Comparison of ENCODE assay signal across 24 cellular contexts in the genomic region with DNA sequence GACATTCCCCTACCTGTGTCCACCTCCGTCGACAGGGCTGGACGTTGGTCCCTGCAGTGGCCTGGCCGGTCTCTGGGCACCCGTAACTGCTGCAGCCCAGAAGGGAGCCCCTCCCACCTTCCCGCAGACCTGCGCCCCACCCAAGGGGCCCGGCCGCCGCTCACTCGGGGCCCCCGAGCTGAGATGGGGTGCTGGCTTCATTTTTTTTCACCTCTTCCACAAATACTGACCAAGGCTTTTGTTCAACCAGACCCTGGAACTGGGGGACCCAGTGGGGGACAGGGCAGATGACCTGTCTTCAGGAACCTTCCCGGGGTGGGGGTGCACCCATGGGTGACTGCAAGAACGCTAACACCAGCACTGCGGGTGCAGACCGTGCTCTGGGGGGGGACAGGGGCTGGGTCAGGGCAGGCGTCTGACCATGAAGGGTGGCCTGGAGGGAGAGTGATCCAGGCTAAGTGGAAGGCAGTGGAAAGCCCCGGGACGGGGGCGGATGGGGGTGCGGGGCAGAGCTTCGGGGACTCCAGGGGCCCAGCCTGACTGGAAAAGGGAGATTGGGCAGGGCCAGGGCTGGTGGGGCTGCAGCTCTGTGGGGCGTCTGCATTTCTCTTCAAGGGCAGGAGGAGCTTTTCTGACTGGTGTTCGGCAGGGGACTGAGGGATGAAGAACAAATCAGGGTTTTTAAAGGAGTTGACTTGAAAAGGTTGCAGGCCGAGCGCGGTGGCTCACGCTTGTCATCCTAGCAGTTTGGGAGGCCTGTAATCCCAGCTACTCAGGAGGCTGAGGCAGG. TPM values are rescaled to one million over a fixed set of nuclear protein-coding genes. Genes with fewer than 3 reads are reported as not detected.
DNase-seq lines count a peak whose midpoint lies in the region; ATAC-seq, FAIRE-seq and TF ChIP-seq lines count a peak whose summit lies in the region.
"Had no signal": no experiment of that assay in that cellular context is flagged by ENCODE, and none has a peak within 500 bp of the region (broad histone marks: within the 10 kb centered on the region; RNA-seq: fewer than 3 reads in every experiment).

No MANE protein-coding gene starts in this region.

- peak; percentile 56 for DNase-seq in activated CD4-positive, alpha-beta T cell treated with anti-CD3 and anti-CD28 coated beads for 36 hours
- no peak for DNase-seq in activated CD4-positive, alpha-beta T cell treated with anti-CD3 and anti-CD28 coated beads, Interleukin-2, amount 50 U/mL, for 48 hours
- no peak for DNase-seq in GM23338 (ENCODE audit: low spot score)
- no peak for DNase-seq in activated T-cell treated with anti-CD3 and anti-CD28 coated beads, Interleukin-2, amount 50 U/mL, for 24 hours
- DNase-seq in HepG2 (ENCODE audit: low spot score): no peak
- DNase-seq in dorsolateral prefrontal cortex: no peak
- DNase-seq: 8988T; activated CD4-positive, alpha-beta T cell treated with anti-CD3 and anti-CD28 coated beads, Interleukin-2, amount 50 U/mL, for 1 hour; activated effector memory CD4-positive, alpha-beta T cell treated with anti-CD3 and anti-CD28 coated beads, Interleukin-2, amount 50 U/mL, for 16 hours; BE2C; body of pancreas; colonic mucosa; hippocampal formation; mammary epithelial cell; NCI-H146; NCI-H2227 treated with DMSO at 0.1 percent for 48 hours; RPMI8226; transverse colon had no signal

- peak overlapping the region; percentile 12 for H3K4me3 Mint-ChIP-seq in activated CD4-positive, alpha-beta T cell treated with anti-CD3 and anti-CD28 coated beads for 36 hours
- H3K4me3 Mint-ChIP-seq in GM23338: no peak overlapping the region
- H3K4me3 Mint-ChIP-seq in activated T-cell treated with anti-CD3 and anti-CD28 coated beads, Interleukin-2, amount 50 U/mL, for 24 hours: no peak overlapping the region
- H3K4me3 Mint-ChIP-seq: nephron had no signal

- no peak for FAIRE-seq in HepG2 (lab: Jason Lieb, UNC)
- FAIRE-seq: keratinocyte, TTC549 had no signal

- peaks cover 5% of the 10 kb centered on the region; the same call in 1 of the 2 replicates for H3K36me3 ChIP-seq in GM23338 (ENCODE audit: insufficient read depth)
- H3K36me3 ChIP-seq in HepG2 (replicated peaks in 1 of 2; ENCODE audit: control insufficient read depth in 1 of 2, insufficient read depth in 2 of 2, low read length in 2 of 2): peaks cover 20 to 21% of the 10 kb centered on the region in 2 experiments
- H3K36me3 ChIP-seq: colonic mucosa, transverse colon had no signal

- H3K9ac ChIP-seq in HepG2 (ENCODE audit: insufficient read depth, low read depth, low read length): no peak overlapping the region

- no TSS peak for BruUV-seq in HepG2 (replicated peaks; lab: Mats Ljungman, UMichigan)

- H3K4me3 ChIP-seq in GM23338 (no peak overlapping the region), HepG2 (replicated peaks in 1 of 3; ENCODE audit: insufficient read depth in 1 of 3, low read depth in 2 of 3, low read length in 3 of 3) (no peak overlapping the region), dorsolateral prefrontal cortex (no peak overlapping the region)
- H3K4me3 ChIP-seq: body of pancreas, colonic mucosa, transverse colon had no signal

- ATAC-seq in activated CD4-positive, alpha-beta T cell treated with anti-CD3 and anti-CD28 coated beads for 36 hours: peak; percentile 20
- ATAC-seq in GM23338 (0 out of 3 replicates have a peak, but pooled peaks have one; percentile 1), HepG2 (peak; percentile 10), HG02885 (IDR thresholded peaks at IDR 0.05; ENCODE audit: poor library complexity, unreplicated experiment) (no peak), HG03354 (IDR thresholded peaks at IDR 0.05; ENCODE audit: poor library complexity, severe bottlenecking, unreplicated experiment) (no peak)
- ATAC-seq: body of pancreas had no signal

- H4K20me1 ChIP-seq in GM23338 (replicated peaks; ENCODE audit: insufficient read depth): peaks cover 5% of the 10 kb centered on the region
- H4K20me1 ChIP-seq in HepG2 (ENCODE audit: insufficient read depth, low read length): no peaks in the 10 kb centered on the region; the same call in 1 of the 2 replicates

- in situ Hi-C loops in HepG2 (cut with HindIII; ENCODE audit: extremely low pct_ligation_motif_present, low pct_unique_long_range_greater_than_20kb): no loop called here

- H3K27ac ChIP-seq in GM23338 (ENCODE audit: low read depth) (peak overlapping the region; percentile 69; the same call in 1 of the 2 replicates), HepG2 (ENCODE audit: extremely low read length, insufficient read depth, low read length) (no peak overlapping the region), dorsolateral prefrontal cortex (no peak overlapping the region)
- H3K27ac ChIP-seq: body of pancreas, colonic mucosa, transverse colon had no signal

- H3K79me2 ChIP-seq in GM23338 (replicated peaks; ENCODE audit: insufficient read depth) (no peaks in the 10 kb centered on the region), HepG2 (ENCODE audit: insufficient read depth, low read length) (no peaks in the 10 kb centered on the region)

- no peaks in the 10 kb centered on the region for H3K9me2 ChIP-seq in GM23338 (ENCODE audit: insufficient read depth)

- TF ChIP-seq CTCF in GM23338 (conservative IDR thresholded peaks at IDR 0.05; ENCODE audit: low read depth in 2 of 2): no peak
- TF ChIP-seq CTCF in HepG2 (CRISPR knock-in tag; IDR thresholded peaks at IDR 0.05): no peak
- TF ChIP-seq CTCF in dorsolateral prefrontal cortex (IDR thresholded peaks at IDR 0.05 in 54 of 56, conservative IDR thresholded peaks at IDR 0.05 in 2 of 56; ENCODE audit: low read depth in 1 of 56, partially characterized antibody in 56 of 56): no peak

- 42% methylated on average over 24 of the region's 28 CpGs for WGBS in HepG2 (ENCODE audit: low lambda C conversion rate)

- no peak overlapping the region for H2AFZ ChIP-seq in GM23338
- H2AFZ ChIP-seq in HepG2 (ENCODE audit: low read length): no peak overlapping the region

- TF ChIP-seq POLR2A in HepG2 (IDR thresholded peaks at IDR 0.05; ENCODE audit: insufficient read depth in 1 of 2, low read depth in 2 of 2, low read length in 2 of 2): no peak

- H3K27me3 ChIP-seq in GM23338 (ENCODE audit: insufficient read depth) (no peaks in the 10 kb centered on the region), HepG2 (ENCODE audit: control insufficient read depth in 1 of 2, insufficient read depth in 2 of 2, low read length in 2 of 2) (peaks cover 8 to 37% of the 10 kb centered on the region in 2 experiments), dorsolateral prefrontal cortex (peaks cover 0 to 8% (median 0%) of the 10 kb centered on the region in 45 donors)
- H3K27me3 ChIP-seq: BE2C, body of pancreas, colonic mucosa had no signal

- H3K4me1 ChIP-seq in GM23338 (ENCODE audit: insufficient read depth): peaks cover 59% of the 10 kb centered on the region
- H3K4me1 ChIP-seq in HepG2 (ENCODE audit: insufficient read depth, low read length): peaks cover 62% of the 10 kb centered on the region
- H3K4me1 ChIP-seq: body of pancreas, colonic mucosa, transverse colon had no signal

- TF ChIP-seq EP300 in HepG2 (IDR thresholded peaks at IDR 0.05; ENCODE audit: low read depth in 2 of 2, low read length in 2 of 2) (no peak), HepG2 (CRISPR knock-in tag; IDR thresholded peaks at IDR 0.05; ENCODE audit: borderline replicate concordance) (no peak)

- intact Hi-C loops in activated CD4-positive, alpha-beta T cell treated with anti-CD3 and anti-CD28 coated beads for 36 hours (cut with DNase I, micrococcal nuclease): no loop called here
- intact Hi-C loops in HepG2 (cut with micrococcal nuclease; ENCODE audit: unreplicated experiment) (loop anchor here (5.0 kb wide), 1 partner anchor 50 kb away; no protein-coding TSS in a partner anchor), dorsolateral prefrontal cortex (cut with DNase I) (no loop called here)

- H3K27ac Mint-ChIP-seq in activated CD4-positive, alpha-beta T cell treated with anti-CD3 and anti-CD28 coated beads for 36 hours: no peak overlapping the region
- peak overlapping the region; percentile 26 for H3K27ac Mint-ChIP-seq in GM23338
- peak overlapping the region; percentile 69 for H3K27ac Mint-ChIP-seq in activated T-cell treated with anti-CD3 and anti-CD28 coated beads, Interleukin-2, amount 50 U/mL, for 24 hours
- H3K27ac Mint-ChIP-seq: progenitor cell of endocrine pancreas had no signal

- no peaks in the 10 kb centered on the region for H3K9me3 ChIP-seq in HepG2 (ENCODE audit: low read length)
- H3K9me3 ChIP-seq: BE2C, body of pancreas, colonic mucosa, transverse colon had no signal

- no peak for TF ChIP-seq RAD21 in HepG2 (CRISPR knock-in tag; IDR thresholded peaks at IDR 0.05)

- peaks cover 26% of the 10 kb centered on the region for H3K36me3 Mint-ChIP-seq in activated CD4-positive, alpha-beta T cell treated with anti-CD3 and anti-CD28 coated beads for 36 hours (ENCODE audit: low read depth)
- peaks cover 26% of the 10 kb centered on the region for H3K36me3 Mint-ChIP-seq in GM23338 (ENCODE audit: low read depth)
- peaks cover 29% of the 10 kb centered on the region for H3K36me3 Mint-ChIP-seq in activated T-cell treated with anti-CD3 and anti-CD28 coated beads, Interleukin-2, amount 50 U/mL, for 24 hours (ENCODE audit: low read depth)

- POLR2A ChIA-PET in activated CD4-positive, alpha-beta T cell treated with anti-CD3 and anti-CD28 coated beads for 36 hours (lab: Charles Lee): interaction anchor here (0.5 to 0.6 kb wide), 2 partner anchors 55 to 57 kb away, joined by 3 to 4 read pairs; no protein-coding TSS in a partner anchor
- POLR2A ChIA-PET in HepG2 (lab: Yijun Ruan, JAX): interaction anchor here (0.6 to 3.5 kb wide), 7 partner anchors 11 to 44 kb away, joined by 3 to 20 read pairs (median 3); no protein-coding TSS in a partner anchor

- no peaks in the 10 kb centered on the region for H3K9me3 Mint-ChIP-seq in activated CD4-positive, alpha-beta T cell treated with anti-CD3 and anti-CD28 coated beads for 36 hours (ENCODE audit: low read depth)
- H3K9me3 Mint-ChIP-seq in GM23338: no peaks in the 10 kb centered on the region; the same call in 1 of the 3 replicates
- no peaks in the 10 kb centered on the region for H3K9me3 Mint-ChIP-seq in activated T-cell treated with anti-CD3 and anti-CD28 coated beads, Interleukin-2, amount 50 U/mL, for 24 hours
- H3K9me3 Mint-ChIP-seq: nephron had no signal

- no peaks in the 10 kb centered on the region for H3K27me3 Mint-ChIP-seq in activated CD4-positive, alpha-beta T cell treated with anti-CD3 and anti-CD28 coated beads for 36 hours
- H3K27me3 Mint-ChIP-seq in GM23338 (ENCODE audit: insufficient read depth, low read depth, poor library complexity): peaks cover 38% of the 10 kb centered on the region
- no peaks in the 10 kb centered on the region for H3K27me3 Mint-ChIP-seq in activated T-cell treated with anti-CD3 and anti-CD28 coated beads, Interleukin-2, amount 50 U/mL, for 24 hours

- H3K4me2 ChIP-seq in GM23338 (no peak overlapping the region), HepG2 (ENCODE audit: low read depth, low read length) (0 out of 2 replicates have a peak overlapping the region, but pooled peaks have one; percentile 32)

- H3F3A ChIP-seq in GM23338 (replicated peaks; ENCODE audit: low read depth): peaks cover 22% of the 10 kb centered on the region; the same call in 1 of the 2 replicates

- CTCF ChIA-PET in activated CD4-positive, alpha-beta T cell treated with anti-CD3 and anti-CD28 coated beads for 36 hours (lab: Charles Lee): interaction anchor here (0.7 to 1.8 kb wide), 4 partner anchors 23 to 138 kb away, joined by 3 to 4 read pairs (median 4); no protein-coding TSS in a partner anchor
- CTCF ChIA-PET in HepG2 (lab: Yijun Ruan, JAX; ENCODE audit: low intra/inter-chr PET ratio, low total read pairs): no interaction called here

- H3K4me1 Mint-ChIP-seq in activated CD4-positive, alpha-beta T cell treated with anti-CD3 and anti-CD28 coated beads for 36 hours: no peaks in the 10 kb centered on the region
- peaks cover 72% of the 10 kb centered on the region for H3K4me1 Mint-ChIP-seq in GM23338
- H3K4me1 Mint-ChIP-seq in activated T-cell treated with anti-CD3 and anti-CD28 coated beads, Interleukin-2, amount 50 U/mL, for 24 hours (ENCODE audit: low read depth): peaks cover 4% of the 10 kb centered on the region

RNA-seq across cellular contexts. Expression of gene SLC7A5, which starts 42.3 kb away (rescaled TPM):
- 100 to 1,000 TPM; 337 to 354 TPM for total RNA-seq in activated CD4-positive, alpha-beta T cell treated with anti-CD3 and anti-CD28 coated beads for 36 hours
- 328 and 386 TPM in 2 replicates for total RNA-seq in GM23338 (2014; rRNA removed; shearing (Covaris generic))
- 107 and 109 TPM in 2 replicates for polyA plus RNA-seq in GM23338 (2016; fragmentation: Nextera tagmentation; extraction: Ambion mirVana)
- total RNA-seq in HepG2 (2016; rRNA removed; fragmentation: Illumina TruSeq; extraction: Trizol): 84.4 and 155 TPM in 2 replicates
- total RNA-seq in HepG2 (2016; cell fraction: cytosol; rRNA removed; fragmentation: Illumina TruSeq; extraction: Trizol; ENCODE audit: low read depth): 20.4 and 21.0 TPM in 2 replicates
- 65.4 and 165 TPM in 2 replicates for total RNA-seq in HepG2 (2016; cell fraction: insoluble cytoplasmic fraction; rRNA removed; fragmentation: Illumina TruSeq; extraction: Trizol)
- total RNA-seq in HepG2 (2016; cell fraction: membrane; rRNA removed; fragmentation: Illumina TruSeq; extraction: Trizol): 76.8 and 82.0 TPM in 2 replicates
- 144 and 171 TPM in 2 replicates for total RNA-seq in HepG2 (2016; cell fraction: nucleus; rRNA removed; fragmentation: Illumina TruSeq; extraction: Trizol)
- 79.6 and 84.0 TPM in 2 replicates for polyA plus RNA-seq in HepG2 (2011; rRNA removed)
- 58.4 and 80.8 TPM in 2 replicates for polyA plus RNA-seq in HepG2 (2011; cell fraction: cytosol; rRNA removed)
- polyA plus RNA-seq in HepG2 (2011; cell fraction: nucleus; rRNA removed): 118 and 147 TPM in 2 replicates
- 135 and 207 TPM in 2 replicates for polyA plus RNA-seq in HepG2 (2012)
- 17.8 and 19.1 TPM in 2 replicates for polyA plus RNA-seq in HepG2 (2016; cell fraction: cytosol; fragmentation: Illumina TruSeq; extraction: Trizol; ENCODE audit: low read depth)
- polyA plus RNA-seq in HepG2 (2016; cell fraction: insoluble cytoplasmic fraction; fragmentation: Illumina TruSeq; extraction: Trizol; ENCODE audit: low read depth): 93.2 and 121 TPM in 2 replicates
- 56.5 and 59.3 TPM in 2 replicates for polyA plus RNA-seq in HepG2 (2016; cell fraction: membrane; fragmentation: Illumina TruSeq; extraction: Trizol; ENCODE audit: low read depth)
- 307 and 313 TPM in 2 replicates for polyA plus RNA-seq in HepG2 (2016; cell fraction: nucleus; fragmentation: Illumina TruSeq; extraction: Trizol; ENCODE audit: insufficient read depth, low read depth)
- 157 and 170 TPM in 2 replicates for polyA minus RNA-seq in HepG2 (2011; rRNA and poly(A)+ RNA removed; ENCODE audit: low replicate concordance)
- 88.7 and 88.8 TPM in 2 replicates for polyA minus RNA-seq in HepG2 (2011; cell fraction: cytosol; rRNA and poly(A)+ RNA removed)
- 35.7 and 42.5 TPM in 2 replicates for polyA minus RNA-seq in HepG2 (2011; cell fraction: nucleus; rRNA and poly(A)+ RNA removed)
- total RNA-seq in dorsolateral prefrontal cortex: 100 to 1,000 TPM in 16 of 120 experiments, 10 to 100 TPM in 104; 37.8 to 157 (median 74.3) TPM

Comparison
In these comparisons a context has a peak if more than half of its experiments do, and no peak if none do; other contexts are left out.
1. ATAC-seq: peak in activated CD4-positive, alpha-beta T cell treated with anti-CD3 and anti-CD28 coated beads for 36 hours (single experiment), GM23338 (single experiment) and HepG2 (single experiment); none in HG02885 (single experiment) and HG03354 (single experiment).